Comparison of ENCODE assay signal across 8 cellular contexts in genomic region chr16:397736-398332, GRCh38. TPM values are rescaled to one million over a fixed set of nuclear protein-coding genes. Genes with fewer than 3 reads are reported as not detected.
A peak's percentile ranks its signal among the peaks of the same experiment; 100 is the strongest.
DNase-seq lines count a peak whose midpoint lies in the region; ATAC-seq and TF ChIP-seq lines count a peak whose summit lies in the region.

No MANE protein-coding gene starts in this region.

- peak overlapping the region; percentile 29 for H3K4me3 ChIP-seq in mesodermal cell (ENCODE audit: extremely low read depth, insufficient read depth, low read length, poor library complexity, severe bottlenecking)
- peak overlapping the region in 3 of 4 donors; percentile 68 to 83 (median 81) for H3K4me3 ChIP-seq in transverse colon

- peak; percentile 80 for DNase-seq in AG08396 (ENCODE audit: low spot score)
- peak; percentile 55 for DNase-seq in GM19238 (ENCODE audit: insufficient read length, low spot score)
- DNase-seq in T-helper 2 cell treated with Interferon-gamma antibody and Interleukin-4, amounts not matched to agents 5 μg/mL and 100 μg/mL, for 36 hours (ENCODE audit: low spot score): no peak
- DNase-seq in effector CD8-positive, alpha-beta T cell (lab: John Stamatoyannopoulos, UW): peak; percentile 18
- peak; percentile 81 for DNase-seq in transverse colon
- DNase-seq in T-helper 9 cell: no peak

- peaks cover 14% of the 10 kb centered on the region for H3K4me1 Mint-ChIP-seq in T-helper 2 cell treated with Interferon-gamma antibody and Interleukin-4, amounts not matched to agents 5 μg/mL and 100 μg/mL, for 36 hours (ENCODE audit: low read depth)

- H3K9me3 ChIP-seq in mesodermal cell (ENCODE audit: control insufficient read depth, low read length) (no peaks in the 10 kb centered on the region), transverse colon (no peaks in the 10 kb centered on the region)

- no peak for ATAC-seq in HG02981 (IDR thresholded peaks at IDR 0.05; ENCODE audit: unreplicated experiment)

- no peaks in the 10 kb centered on the region for H3K4me1 ChIP-seq in mesodermal cell (ENCODE audit: control insufficient read depth, insufficient read depth, low read length, poor library complexity, severe bottlenecking)
- peaks cover 6 to 40% (median 21%) of the 10 kb centered on the region in 4 donors for H3K4me1 ChIP-seq in transverse colon

- H3K27ac ChIP-seq in mesodermal cell (ENCODE audit: low read depth, low read length, severe bottlenecking) (peak overlapping the region; percentile 79), transverse colon (peak overlapping the region; percentile 79 to 93 (median 90))

- no peak for TF ChIP-seq EP300 in transverse colon (IDR thresholded peaks at IDR 0.05; ENCODE audit: low read depth)

- WGBS in mesodermal cell (ENCODE audit: insufficient coverage in 2 of 2), 2 experiments: 38 to 41% methylated on average over 22 to 26 of the region's 29 CpGs
- 41 to 50% methylated on average over 3 to 11 of the region's 29 CpGs for WGBS in transverse colon (ENCODE audit: low coverage in 1 of 2), 2 donors

- H3K36me3 Mint-ChIP-seq in T-helper 2 cell treated with Interferon-gamma antibody and Interleukin-4, amounts not matched to agents 5 μg/mL and 100 μg/mL, for 36 hours (ENCODE audit: low read depth): peaks cover 1% of the 10 kb centered on the region

- TF ChIP-seq CTCF in transverse colon (IDR thresholded peaks at IDR 0.05): peak; percentile 51 to 80 (median 56)

- intact Hi-C loops in transverse colon (cut with DNase I; ENCODE audit: low total_unique reads): no loop called here

- H3K27me3 Mint-ChIP-seq in T-helper 2 cell treated with Interferon-gamma antibody and Interleukin-4, amounts not matched to agents 5 μg/mL and 100 μg/mL, for 36 hours (ENCODE audit: low read depth): peaks cover 10% of the 10 kb centered on the region

- H3K27me3 ChIP-seq in transverse colon: no peaks in the 10 kb centered on the region

- no peak for TF ChIP-seq POLR2A in transverse colon (IDR thresholded peaks at IDR 0.05)

- peak overlapping the region; percentile 64 for H3K4me3 Mint-ChIP-seq in T-helper 2 cell treated with Interferon-gamma antibody and Interleukin-4, amounts not matched to agents 5 μg/mL and 100 μg/mL, for 36 hours

- no peaks in the 10 kb centered on the region for H3K9me3 Mint-ChIP-seq in T-helper 2 cell treated with Interferon-gamma antibody and Interleukin-4, amounts not matched to agents 5 μg/mL and 100 μg/mL, for 36 hours

- H3K36me3 ChIP-seq in mesodermal cell (ENCODE audit: control insufficient read depth, insufficient read depth, low read length) (peaks cover 26% of the 10 kb centered on the region), transverse colon (no peaks in the 10 kb centered on the region)

- in situ Hi-C loops in transverse colon (cut with MboI; ENCODE audit: low pct_ligation_motif_present in 1 of 4, low pct_unique_long_range_greater_than_20kb in 1 of 4, low sequenced_read_pairs in 3 of 4): no loop called here

- peak overlapping the region; percentile 75 for H3K27ac Mint-ChIP-seq in T-helper 2 cell treated with Interferon-gamma antibody and Interleukin-4, amounts not matched to agents 5 μg/mL and 100 μg/mL, for 36 hours

RNA-seq across cellular contexts. Expression of gene NME4, which starts 0.8 kb away (rescaled TPM):
- 320 TPM for polyA plus RNA-seq in mesodermal cell (2013, experiment 1 of 2)
- polyA plus RNA-seq in mesodermal cell (2013, experiment 2 of 2): 312 TPM
- 10 to 100 TPM; 37.5 to 82.3 (median 58.1) TPM for total RNA-seq in transverse colon

RNA-seq across cellular contexts. Expression of gene DECR2, which starts 3.9 kb away (rescaled TPM):
- 15.1 TPM for polyA plus RNA-seq in mesodermal cell (2013, experiment 1 of 2)
- 14.9 TPM for polyA plus RNA-seq in mesodermal cell (2013, experiment 2 of 2)
- total RNA-seq in transverse colon: 100 to 1,000 TPM in 2 of 4 donors, 10 to 100 TPM in 2; 65.7 to 148 (median 108) TPM

RNA-seq across cellular contexts. Expression of gene PGAP6, which starts 16.1 kb away (rescaled TPM):
- polyA plus RNA-seq in mesodermal cell (2013, experiment 1 of 2): 81.4 TPM
- polyA plus RNA-seq in mesodermal cell (2013, experiment 2 of 2): 64.9 TPM
- 100 to 1,000 TPM; 105 to 300 (median 179) TPM for total RNA-seq in transverse colon

RNA-seq across cellular contexts. Expression of gene MRPL28, which starts 27.5 kb away (rescaled TPM):
- polyA plus RNA-seq in mesodermal cell (2013, experiment 1 of 2): 82.8 TPM
- polyA plus RNA-seq in mesodermal cell (2013, experiment 2 of 2): 81.9 TPM
- total RNA-seq in transverse colon: 10 to 100 TPM; 24.7 to 81.2 (median 53.0) TPM

RNA-seq across cellular contexts. Expression of gene RAB11FIP3, which starts 27.6 kb away (rescaled TPM):
- 24.7 TPM for polyA plus RNA-seq in mesodermal cell (2013, experiment 1 of 2)
- polyA plus RNA-seq in mesodermal cell (2013, experiment 2 of 2): 25.3 TPM
- total RNA-seq in transverse colon: 10 to 100 TPM; 21.6 to 56.5 (median 42.2) TPM

Comparison
In these comparisons a context has a peak if more than half of its experiments do, and no peak if none do; other contexts are left out.
1. DNase-seq: peak in AG08396 (single experiment), GM19238 (single experiment), effector CD8-positive, alpha-beta T cell (single experiment) and transverse colon (single experiment); none in T-helper 2 cell treated with Interferon-gamma antibody and Interleukin-4, amounts not matched to agents 5 μg/mL and 100 μg/mL, for 36 hours (single experiment) and T-helper 9 cell (single experiment).